15 cellular contexts compared by ENCODE assay signal in genomic region chr2:153169567-153169966, GRCh38.
"Had no signal": no experiment of that assay in that cellular context is flagged by ENCODE, and none has a peak within 500 bp of the region (broad histone marks: within the 10 kb centered on the region; RNA-seq: fewer than 3 reads in every experiment).

No MANE protein-coding gene starts in this region.

- H3K27ac Mint-ChIP-seq: dendritic cell treated with granulocyte-macrophage colony-stimulating factor and Interleukin-4, amounts not matched to agents 40 ng/mL and 50 ng/mL, for 4 days; effector memory CD8-positive, alpha-beta T cell; natural killer cell treated with Interleukin-12 subunit alpha and Interleukin-12 subunit beta and Interleukin-15 and Interleukin-18, amount 100 ng/mL, for 72 hours had no signal

- H3K27ac ChIP-seq: epithelial cell of prostate, esophagus muscularis mucosa, gastrocnemius medialis, heart right ventricle had no signal

- H3K36me3 Mint-ChIP-seq: natural killer cell treated with Interleukin-12 subunit alpha and Interleukin-12 subunit beta and Interleukin-15 and Interleukin-18, amount 100 ng/mL, for 72 hours had no signal

- H3K4me1 ChIP-seq: esophagus muscularis mucosa, gastrocnemius medialis, heart right ventricle had no signal

- H3K9me3 Mint-ChIP-seq: dendritic cell treated with granulocyte-macrophage colony-stimulating factor and Interleukin-4, amounts not matched to agents 40 ng/mL and 50 ng/mL, for 4 days had no signal

- H3K9me3 ChIP-seq: esophagus muscularis mucosa, gastrocnemius medialis, heart right ventricle had no signal

- ATAC-seq: effector memory CD8-positive, alpha-beta T cell; gastrocnemius medialis; heart right ventricle; left lobe of liver; natural killer cell treated with Interleukin-12 subunit alpha and Interleukin-12 subunit beta and Interleukin-15 and Interleukin-18, amount 100 ng/mL, for 72 hours; sciatic nerve had no signal

- DNase-seq: effector memory CD8-positive, alpha-beta T cell; gastrocnemius medialis; heart right ventricle; kidney glomerular epithelial cell; mammary epithelial cell; stimulated activated CD4-positive, alpha-beta T cell treated with anti-CD3 and anti-CD28 coated beads, Interleukin-2, amount 100 ng/mL, for 48 hours; stimulated activated naive CD4-positive, alpha-beta T cell treated with Interleukin-2 at 50 U/mL for 16 hours; trophoblast cell had no signal

- H3K4me3 ChIP-seq: esophagus muscularis mucosa, gastrocnemius medialis, heart right ventricle had no signal

- H3K4me3 Mint-ChIP-seq: dendritic cell treated with granulocyte-macrophage colony-stimulating factor and Interleukin-4, amounts not matched to agents 40 ng/mL and 50 ng/mL, for 4 days; effector memory CD8-positive, alpha-beta T cell; natural killer cell treated with Interleukin-12 subunit alpha and Interleukin-12 subunit beta and Interleukin-15 and Interleukin-18, amount 100 ng/mL, for 72 hours had no signal

- FAIRE-seq: islet of Langerhans had no signal

- H3K27me3 ChIP-seq: esophagus muscularis mucosa, gastrocnemius medialis, heart right ventricle had no signal

- H3K36me3 ChIP-seq: esophagus muscularis mucosa, gastrocnemius medialis, heart right ventricle had no signal

- H3K27me3 Mint-ChIP-seq: dendritic cell treated with granulocyte-macrophage colony-stimulating factor and Interleukin-4, amounts not matched to agents 40 ng/mL and 50 ng/mL, for 4 days; effector memory CD8-positive, alpha-beta T cell; natural killer cell treated with Interleukin-12 subunit alpha and Interleukin-12 subunit beta and Interleukin-15 and Interleukin-18, amount 100 ng/mL, for 72 hours had no signal
